In the genomic region with DNA sequence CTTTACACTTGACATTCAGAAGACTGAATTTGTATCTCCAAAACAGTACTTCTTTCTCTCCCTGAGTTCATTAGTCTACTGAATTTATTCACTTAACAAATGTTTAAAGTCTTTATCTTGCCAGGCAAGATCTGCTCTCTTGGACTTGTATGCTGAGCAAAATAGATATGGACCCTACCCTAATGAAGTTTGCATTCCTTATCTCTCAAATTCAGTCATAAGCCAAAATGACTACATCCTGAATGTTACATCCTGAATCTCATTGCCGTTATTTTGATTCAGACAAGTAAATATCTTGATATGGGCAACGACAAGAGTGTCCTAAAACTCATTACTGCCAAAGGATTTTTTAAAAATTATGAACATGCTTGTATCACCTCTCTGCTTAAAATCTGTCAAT, we compare ENCODE assay signal across 1 cellular context.
TF ChIP-seq lines count a peak whose summit lies in the region.

No MANE protein-coding gene starts in this region.

TF ChIP-seq in K562, 482 proteins besides CTCF, POLR2A, EP300 and RAD21 (continued from another document):
- TF ChIP-seq, protein P1, sequence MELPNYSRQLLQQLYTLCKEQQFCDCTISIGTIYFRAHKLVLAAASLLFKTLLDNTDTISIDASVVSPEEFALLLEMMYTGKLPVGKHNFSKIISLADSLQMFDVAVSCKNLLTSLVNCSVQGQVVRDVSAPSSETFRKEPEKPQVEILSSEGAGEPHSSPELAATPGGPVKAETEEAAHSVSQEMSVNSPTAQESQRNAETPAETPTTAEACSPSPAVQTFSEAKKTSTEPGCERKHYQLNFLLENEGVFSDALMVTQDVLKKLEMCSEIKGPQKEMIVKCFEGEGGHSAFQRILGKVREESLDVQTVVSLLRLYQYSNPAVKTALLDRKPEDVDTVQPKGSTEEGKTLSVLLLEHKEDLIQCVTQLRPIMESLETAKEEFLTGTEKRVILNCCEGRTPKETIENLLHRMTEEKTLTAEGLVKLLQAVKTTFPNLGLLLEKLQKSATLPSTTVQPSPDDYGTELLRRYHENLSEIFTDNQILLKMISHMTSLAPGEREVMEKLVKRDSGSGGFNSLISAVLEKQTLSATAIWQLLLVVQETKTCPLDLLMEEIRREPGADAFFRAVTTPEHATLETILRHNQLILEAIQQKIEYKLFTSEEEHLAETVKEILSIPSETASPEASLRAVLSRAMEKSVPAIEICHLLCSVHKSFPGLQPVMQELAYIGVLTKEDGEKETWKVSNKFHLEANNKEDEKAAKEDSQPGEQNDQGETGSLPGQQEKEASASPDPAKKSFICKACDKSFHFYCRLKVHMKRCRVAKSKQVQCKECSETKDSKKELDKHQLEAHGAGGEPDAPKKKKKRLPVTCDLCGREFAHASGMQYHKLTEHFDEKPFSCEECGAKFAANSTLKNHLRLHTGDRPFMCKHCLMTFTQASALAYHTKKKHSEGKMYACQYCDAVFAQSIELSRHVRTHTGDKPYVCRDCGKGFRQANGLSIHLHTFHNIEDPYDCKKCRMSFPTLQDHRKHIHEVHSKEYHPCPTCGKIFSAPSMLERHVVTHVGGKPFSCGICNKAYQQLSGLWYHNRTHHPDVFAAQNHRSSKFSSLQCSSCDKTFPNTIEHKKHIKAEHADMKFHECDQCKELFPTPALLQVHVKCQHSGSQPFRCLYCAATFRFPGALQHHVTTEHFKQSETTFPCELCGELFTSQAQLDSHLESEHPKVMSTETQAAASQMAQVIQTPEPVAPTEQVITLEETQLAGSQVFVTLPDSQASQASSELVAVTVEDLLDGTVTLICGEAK (IDR thresholded peaks at IDR 0.05), result no peak
- TF ChIP-seq, protein P1 (CRISPR knock-in tag; IDR thresholded peaks at IDR 0.05), result no peak
- 0 out of 2 replicates have a peak, but pooled peaks have one; percentile 38 for TF ChIP-seq CREM (IDR thresholded peaks at IDR 0.05; ENCODE audit: low read depth)
- no peak for TF ChIP-seq ZFP30 (CRISPR knock-in tag; IDR thresholded peaks at IDR 0.05; ENCODE audit: borderline replicate concordance)
- TF ChIP-seq FOSL1 (tag; conservative IDR thresholded peaks at IDR 0.05), result peak; percentile 73
- peak; percentile 58; the same call in 1 of the 2 replicates for TF ChIP-seq SMARCC2 (IDR thresholded peaks at IDR 0.05; ENCODE audit: low read depth)
- TF ChIP-seq ZNF699 (CRISPR knock-in tag; IDR thresholded peaks at IDR 0.05; ENCODE audit: insufficient replicate concordance), result no peak
- TF ChIP-seq HDAC8 (tag; IDR thresholded peaks at IDR 0.05), result no peak
- TF ChIP-seq NCOA1 (IDR thresholded peaks at IDR 0.05; ENCODE audit: low read depth), result peak; percentile 23; the same call in 1 of the 2 replicates
- peak; percentile 93 for TF ChIP-seq TEAD4 (IDR thresholded peaks at IDR 0.05; ENCODE audit: low read length)
- no peak for TF ChIP-seq TEAD4 (CRISPR knock-in tag; IDR thresholded peaks at IDR 0.05; ENCODE audit: borderline replicate concordance)
- peak; percentile 55 to 70; a peak in 3 of 4 replicates for TF ChIP-seq KDM1A (IDR thresholded peaks at IDR 0.05)
- 0 out of 2 replicates have a peak, but pooled peaks have one; percentile 22 for TF ChIP-seq ZEB2 (IDR thresholded peaks at IDR 0.05)
